In genomic region chr12:41745593-41745992, GRCh38 we compare ENCODE assay signal across 19 cellular contexts.
"Had no signal": no experiment of that assay in that cellular context is flagged by ENCODE, and none has a peak within 500 bp of the region (broad histone marks: within the 10 kb centered on the region; RNA-seq: fewer than 3 reads in every experiment).

No MANE protein-coding gene starts in this region.

- H3K79me2 ChIP-seq: parathyroid adenoma had no signal

- H3K27ac ChIP-seq: breast epithelium, parathyroid adenoma, tibial artery, VCaP had no signal

- H3K9ac ChIP-seq: parathyroid adenoma had no signal

- H3K27me3 Mint-ChIP-seq: activated CD4-positive, alpha-beta T cell treated with anti-CD3 and anti-CD28 coated beads, Interleukin-2, amount 10 ng/mL, durations not matched to agents 7 days and 5 days; activated CD8-positive, alpha-beta memory T cell treated with anti-CD3 and anti-CD28 coated beads, Interleukin-2, amount 10 ng/mL, durations not matched to agents 7 days and 5 days; activated naive CD8-positive, alpha-beta T cell; activated T-helper 17 cell treated with anti-CD3 and anti-CD28 coated beads, Interleukin-2, amount 50 U/mL, for 72 hours; central memory CD8-positive, alpha-beta T cell; natural killer cell treated with Interleukin-12 subunit alpha and Interleukin-12 subunit beta and Interleukin-15 and Interleukin-18, amount 100 ng/mL, for 72 hours; stimulated activated naive CD8-positive, alpha-beta T cell treated with anti-CD3 and anti-CD28 coated beads, Interleukin-15, amount 100 ng/mL, for 72 hours had no signal

- H3K36me3 ChIP-seq: breast epithelium, tibial artery had no signal

- H3K27me3 ChIP-seq: breast epithelium, tibial artery had no signal

- ATAC-seq: activated CD8-positive, alpha-beta memory T cell treated with anti-CD3 and anti-CD28 coated beads, Interleukin-2, amount 10 ng/mL, durations not matched to agents 7 days and 5 days; activated CD8-positive, alpha-beta T cell treated with anti-CD3 and anti-CD28 coated beads for 36 hours; activated T-helper 17 cell treated with anti-CD3 and anti-CD28 coated beads, Interleukin-2, amount 50 U/mL, for 72 hours; esophagus mucosa; natural killer cell treated with Interleukin-12 subunit alpha and Interleukin-12 subunit beta and Interleukin-15 and Interleukin-18, amount 100 ng/mL, for 72 hours; right cardiac atrium; stimulated activated naive CD8-positive, alpha-beta T cell treated with anti-CD3 and anti-CD28 coated beads, Interleukin-15, amount 100 ng/mL, for 72 hours had no signal

- H3K9me3 Mint-ChIP-seq: activated CD4-positive, alpha-beta T cell treated with anti-CD3 and anti-CD28 coated beads, Interleukin-2, amount 10 ng/mL, durations not matched to agents 7 days and 5 days; central memory CD8-positive, alpha-beta T cell; stimulated activated naive CD8-positive, alpha-beta T cell treated with anti-CD3 and anti-CD28 coated beads, Interleukin-15, amount 100 ng/mL, for 72 hours; T-helper 2 cell treated with Interferon-gamma antibody and Interleukin-4, amounts not matched to agents 5 μg/mL and 100 μg/mL, for 36 hours had no signal

- H3K4me3 Mint-ChIP-seq: activated CD4-positive, alpha-beta T cell treated with anti-CD3 and anti-CD28 coated beads, Interleukin-2, amount 10 ng/mL, durations not matched to agents 7 days and 5 days; activated CD8-positive, alpha-beta memory T cell treated with anti-CD3 and anti-CD28 coated beads, Interleukin-2, amount 10 ng/mL, durations not matched to agents 7 days and 5 days; activated CD8-positive, alpha-beta T cell treated with anti-CD3 and anti-CD28 coated beads for 36 hours; activated naive CD8-positive, alpha-beta T cell; activated T-helper 17 cell treated with anti-CD3 and anti-CD28 coated beads, Interleukin-2, amount 50 U/mL, for 72 hours; central memory CD8-positive, alpha-beta T cell; natural killer cell treated with Interleukin-12 subunit alpha and Interleukin-12 subunit beta and Interleukin-15 and Interleukin-18, amount 100 ng/mL, for 72 hours; stimulated activated naive CD8-positive, alpha-beta T cell treated with anti-CD3 and anti-CD28 coated beads, Interleukin-15, amount 100 ng/mL, for 72 hours; T-helper 2 cell treated with Interferon-gamma antibody and Interleukin-4, amounts not matched to agents 5 μg/mL and 100 μg/mL, for 36 hours had no signal

- H3K4me3 ChIP-seq: breast epithelium, tibial artery had no signal

- H3K4me1 Mint-ChIP-seq: activated CD4-positive, alpha-beta T cell treated with anti-CD3 and anti-CD28 coated beads, Interleukin-2, amount 10 ng/mL, durations not matched to agents 7 days and 5 days; activated CD8-positive, alpha-beta memory T cell treated with anti-CD3 and anti-CD28 coated beads, Interleukin-2, amount 10 ng/mL, durations not matched to agents 7 days and 5 days; activated T-helper 17 cell treated with anti-CD3 and anti-CD28 coated beads, Interleukin-2, amount 50 U/mL, for 72 hours; central memory CD8-positive, alpha-beta T cell; stimulated activated naive CD8-positive, alpha-beta T cell treated with anti-CD3 and anti-CD28 coated beads, Interleukin-15, amount 100 ng/mL, for 72 hours had no signal

- H3K4me1 ChIP-seq: breast epithelium, parathyroid adenoma, tibial artery had no signal

- H3K27ac Mint-ChIP-seq: activated CD4-positive, alpha-beta T cell treated with anti-CD3 and anti-CD28 coated beads, Interleukin-2, amount 10 ng/mL, durations not matched to agents 7 days and 5 days; activated CD8-positive, alpha-beta memory T cell treated with anti-CD3 and anti-CD28 coated beads, Interleukin-2, amount 10 ng/mL, durations not matched to agents 7 days and 5 days; activated CD8-positive, alpha-beta T cell treated with anti-CD3 and anti-CD28 coated beads for 36 hours; activated naive CD8-positive, alpha-beta T cell; activated T-helper 17 cell treated with anti-CD3 and anti-CD28 coated beads, Interleukin-2, amount 50 U/mL, for 72 hours; natural killer cell treated with Interleukin-12 subunit alpha and Interleukin-12 subunit beta and Interleukin-15 and Interleukin-18, amount 100 ng/mL, for 72 hours; stimulated activated naive CD8-positive, alpha-beta T cell treated with anti-CD3 and anti-CD28 coated beads, Interleukin-15, amount 100 ng/mL, for 72 hours; T-helper 2 cell treated with Interferon-gamma antibody and Interleukin-4, amounts not matched to agents 5 μg/mL and 100 μg/mL, for 36 hours had no signal

- H3K9me3 ChIP-seq: breast epithelium had no signal

- H2AFZ ChIP-seq: parathyroid adenoma had no signal

- H3K36me3 Mint-ChIP-seq: activated CD8-positive, alpha-beta memory T cell treated with anti-CD3 and anti-CD28 coated beads, Interleukin-2, amount 10 ng/mL, durations not matched to agents 7 days and 5 days; activated naive CD8-positive, alpha-beta T cell; natural killer cell treated with Interleukin-12 subunit alpha and Interleukin-12 subunit beta and Interleukin-15 and Interleukin-18, amount 100 ng/mL, for 72 hours had no signal

- DNase-seq: activated CD4-positive, alpha-beta T cell treated with anti-CD3 and anti-CD28 coated beads, Interleukin-2, amount 10 ng/mL, durations not matched to agents 7 days and 5 days; activated CD4-positive, CD25-positive, alpha-beta regulatory T cell treated with anti-CD3 and anti-CD28 coated beads, Interleukin-2, amount 50 U/mL, for 72 hours; activated CD8-positive, alpha-beta memory T cell treated with anti-CD3 and anti-CD28 coated beads, Interleukin-2, amount 10 ng/mL, durations not matched to agents 7 days and 5 days; activated CD8-positive, alpha-beta T cell treated with anti-CD3 and anti-CD28 coated beads for 36 hours; effector memory CD4-positive, alpha-beta T cell; foreskin melanocyte; right cardiac atrium; stimulated activated CD4-positive, alpha-beta T cell treated with anti-CD3 and anti-CD28 coated beads, Interleukin-12 subunit alpha, Interleukin-12 subunit beta, amount 100 ng/mL, for 4 hours; stimulated activated naive CD8-positive, alpha-beta T cell treated with anti-CD3 and anti-CD28 coated beads, Interleukin-15, amount 100 ng/mL, for 72 hours; tibial artery had no signal
